In the genomic region with DNA sequence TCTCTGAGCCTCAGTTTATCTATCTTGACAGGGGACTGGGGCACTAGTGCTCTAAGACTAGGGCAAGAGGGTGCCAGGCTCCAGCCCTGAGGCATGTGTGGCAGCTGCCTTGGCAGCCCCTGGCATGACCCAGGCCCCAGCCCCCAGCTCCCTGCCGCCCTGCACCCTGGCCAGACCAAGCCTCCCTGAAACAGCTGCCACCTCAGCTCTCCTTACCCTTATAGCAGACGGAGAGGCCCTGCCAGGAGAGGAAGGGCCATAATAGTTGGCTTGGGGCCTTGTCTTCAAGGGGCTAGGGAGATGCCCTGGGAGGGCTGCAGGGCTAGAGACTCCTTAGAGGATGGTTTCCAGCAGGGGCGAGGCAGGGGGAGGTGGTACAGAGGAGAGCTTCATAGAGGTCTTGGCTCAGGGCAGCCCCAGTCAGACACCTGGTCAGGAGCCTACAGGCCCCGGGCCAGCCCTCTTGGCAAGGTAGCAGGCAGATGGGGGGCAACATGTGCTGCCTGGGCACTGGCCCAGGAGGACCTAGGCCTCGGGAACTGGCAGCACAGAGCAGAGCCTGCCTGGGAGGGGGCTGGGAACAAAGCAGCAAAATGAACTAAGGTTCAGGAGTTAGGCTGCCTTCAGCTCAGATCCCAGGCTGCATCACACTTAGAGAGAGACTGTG, we compare ENCODE assay signal across 15 cellular contexts. TPM values are rescaled to one million over a fixed set of nuclear protein-coding genes. Genes with fewer than 3 reads are reported as not detected.
DNase-seq lines count a peak whose midpoint lies in the region; ATAC-seq and TF ChIP-seq lines count a peak whose summit lies in the region.
"Had no signal": no experiment of that assay in that cellular context is flagged by ENCODE, and none has a peak within 500 bp of the region (broad histone marks: within the 10 kb centered on the region; RNA-seq: fewer than 3 reads in every experiment).

No MANE protein-coding gene starts in this region.

- H3K27ac ChIP-seq in RWPE2 (ENCODE audit: poor library complexity, severe bottlenecking) (no peak overlapping the region), heart left ventricle (peak overlapping the region; percentile 74 to 99 (median 93)), rectal smooth muscle tissue (ENCODE audit: low read depth, low read length) (peak overlapping the region; percentile 99)

- TF ChIP-seq POLR2A in heart left ventricle (IDR thresholded peaks at IDR 0.05) = no peak

- no peak overlapping the region for H3K4me3 ChIP-seq in RWPE2 (ENCODE audit: severe bottlenecking)
- peak overlapping the region; percentile 36 to 69 (median 56) for H3K4me3 ChIP-seq in heart left ventricle
- H3K4me3 ChIP-seq in rectal smooth muscle tissue (ENCODE audit: low read length) = peak overlapping the region; percentile 55

- intact Hi-C loops in heart left ventricle (cut with DNase I) = loop anchor here in 1 of 10 donors (10.0 kb wide), 1 partner anchor 51 kb away; the partner anchor contains the start of gene PLA2G3

- H3K9me3 ChIP-seq in RWPE2 (ENCODE audit: severe bottlenecking) = no peaks in the 10 kb centered on the region
- no peaks in the 10 kb centered on the region for H3K9me3 ChIP-seq in heart left ventricle
- H3K9me3 ChIP-seq: Peyer's patch had no signal

- ATAC-seq in RWPE2 (ENCODE audit: low read depth) (no peak; the same call in 2 of the 3 replicates), heart left ventricle (peak; percentile 44 to 76 (median 54)), omental fat pad (ENCODE audit: low FRiP score) (no peak)

- peak overlapping the region; percentile 53 for H3K9ac ChIP-seq in rectal smooth muscle tissue (ENCODE audit: low read length)

- DNase-seq in DMS 273 treated with DMSO at 0.1 percent for 48 hours (lab: John Stamatoyannopoulos, UW) (peak; percentile 58), RWPE2 (ENCODE audit: low spot score) (peak; percentile 59), heart left ventricle (peak in 3 of 5 donors; percentile 55 to 89 (median 73)), omental fat pad (ENCODE audit: low spot score) (no peak), NCI-H1417 treated with DMSO at 0.1 percent for 48 hours (lab: John Stamatoyannopoulos, UW) (no peak)
- DNase-seq in effector CD4-positive, alpha-beta T cell = no peak
- DNase-seq in stimulated activated CD4-positive, alpha-beta T cell treated with anti-CD3 and anti-CD28 coated beads, Interleukin-2, amount 100 ng/mL, for 48 hours = no peak
- DNase-seq: activated CD8-positive, alpha-beta memory T cell treated with anti-CD3 and anti-CD28 coated beads for 24 hours; activated naive CD4-positive, alpha-beta T cell treated with anti-CD3 and anti-CD28 coated beads, Interleukin-2, amount 50 U/mL, for 16 hours; DND-41; GOT3; MM.1S had no signal

- H3K4me1 ChIP-seq in RWPE2 (ENCODE audit: insufficient read depth, poor library complexity, severe bottlenecking) (no peaks in the 10 kb centered on the region), heart left ventricle (peaks cover 0 to 79% (median 22%) of the 10 kb centered on the region in 12 donors), rectal smooth muscle tissue (ENCODE audit: control insufficient read depth, insufficient read depth, low read length) (peaks cover 40% of the 10 kb centered on the region)

- TF ChIP-seq CTCF in RWPE2 (IDR thresholded peaks at IDR 0.05; ENCODE audit: poor library complexity, severe bottlenecking) (no peak), heart left ventricle (IDR thresholded peaks at IDR 0.05) (no peak), omental fat pad (IDR thresholded peaks at IDR 0.05) (no peak)

- no peaks in the 10 kb centered on the region for H3K27me3 ChIP-seq in RWPE2 (ENCODE audit: insufficient read depth, poor library complexity, severe bottlenecking)
- H3K27me3 ChIP-seq in heart left ventricle = no peaks in the 10 kb centered on the region
- no peaks in the 10 kb centered on the region for H3K27me3 ChIP-seq in rectal smooth muscle tissue (ENCODE audit: control insufficient read depth, insufficient read depth, low read length)
- H3K27me3 ChIP-seq: Peyer's patch had no signal

- WGBS in heart left ventricle, 4 donors = 33 to 45% (median 41%) methylated on average over 5 of the region's 5 CpGs

- H3K36me3 ChIP-seq in RWPE2 (ENCODE audit: low read depth) (peaks cover 96% of the 10 kb centered on the region), heart left ventricle (peaks cover 7 to 100% (median 99%) of the 10 kb centered on the region in 9 donors), rectal smooth muscle tissue (ENCODE audit: control insufficient read depth, insufficient read depth, low read length) (peaks cover 39% of the 10 kb centered on the region)

RNA-seq across cellular contexts. Expression of gene SMTN, which starts 13.0 kb away (rescaled TPM):
- total RNA-seq in heart left ventricle = 100 to 1,000 TPM; 114 to 270 (median 167) TPM
- polyA plus RNA-seq in heart left ventricle = 100 to 1,000 TPM in 1 of 2 donors, 10 to 100 TPM in 1; 55.5 to 257 TPM
- 100 to 1,000 TPM in 1 of 4 donors, 10 to 100 TPM in 3; 29.2 to 116 (median 32.2) TPM for total RNA-seq in omental fat pad

RNA-seq across cellular contexts. Expression of gene SELENOM, which starts 13.3 kb away (rescaled TPM):
- total RNA-seq in heart left ventricle = 100 to 1,000 TPM in 1 of 9 donors, 10 to 100 TPM in 8; 35.0 to 183 (median 52.9) TPM
- polyA plus RNA-seq in heart left ventricle = 10 to 100 TPM; 72.3 to 76.6 TPM
- 100 to 1,000 TPM; 162 to 346 (median 230) TPM for total RNA-seq in omental fat pad

RNA-seq across cellular contexts. Expression of gene INPP5J, which starts 28.7 kb away (rescaled TPM):
- total RNA-seq in heart left ventricle (10 to 100 TPM in 8 of 9 donors, 1 to 10 TPM in 1; 8.4 to 23.1 (median 21.6) TPM), omental fat pad (under 1 TPM; 0.24 to 0.84 (median 0.42) TPM)
- 10 to 100 TPM in 1 of 2 donors, 1 to 10 TPM in 1; 9.7 to 12.9 TPM for polyA plus RNA-seq in heart left ventricle

RNA-seq across cellular contexts. Expression of gene PLA2G3, which starts 46.2 kb away (rescaled TPM):
- total RNA-seq in heart left ventricle (not detected), omental fat pad (not detected)
- not detected for polyA plus RNA-seq in heart left ventricle
- total RNA-seq: Peyer's patch had no signal
- polyA plus RNA-seq: neural cell had no signal

Comparison
In these comparisons a context has a peak if more than half of its experiments do, and no peak if none do; other contexts are left out.
1. DNase-seq: peak in DMS 273 treated with DMSO at 0.1 percent for 48 hours (single experiment), RWPE2 (single experiment) and heart left ventricle (3 of 5); none in effector CD4-positive, alpha-beta T cell (single experiment), omental fat pad (single experiment), stimulated activated CD4-positive, alpha-beta T cell treated with anti-CD3 and anti-CD28 coated beads, Interleukin-2, amount 100 ng/mL, for 48 hours (0 of 2) and NCI-H1417 treated with DMSO at 0.1 percent for 48 hours (single experiment).
2. ATAC-seq: peak in heart left ventricle (4 of 4); none in RWPE2 (single experiment) and omental fat pad (single experiment).
3. RNA of gene INPP5J, which starts 28.7 kb away (total RNA-seq): 8.4 to 23.1 TPM in heart left ventricle; 0.24 to 0.84 TPM in omental fat pad; every median in the first group is over 4 times any median in the second.